In the genomic region with DNA sequence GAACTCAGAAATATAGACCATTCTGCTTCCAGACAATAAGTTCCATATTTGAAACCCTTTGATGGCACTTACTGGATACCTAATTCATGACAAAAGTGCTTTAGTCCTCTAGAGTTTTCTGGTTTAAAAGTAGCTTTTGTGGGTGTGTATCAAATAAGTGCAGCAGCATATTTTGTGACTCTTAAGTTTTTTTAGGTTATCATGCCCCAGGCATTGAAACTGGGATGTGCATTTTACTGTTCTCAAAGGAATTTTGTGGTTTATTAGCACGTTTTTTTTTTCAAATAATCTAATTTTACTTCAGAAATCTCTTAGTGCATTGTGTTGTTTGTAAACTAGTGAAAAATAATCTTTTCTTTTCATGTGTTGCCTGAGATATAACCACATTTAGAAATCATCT, we compare ENCODE assay signal across 8 cellular contexts. TPM values are rescaled to one million over a fixed set of nuclear protein-coding genes. Genes with fewer than 3 reads are reported as not detected.
A peak's percentile ranks its signal among the peaks of the same experiment; 100 is the strongest.
DNase-seq lines count a peak whose midpoint lies in the region; ATAC-seq and TF ChIP-seq lines count a peak whose summit lies in the region.

No MANE protein-coding gene starts in this region.

- peak overlapping the region; percentile 99 to 100 (median 99) for H3K27ac Mint-ChIP-seq in CD4-positive, CD25-positive, alpha-beta regulatory T cell
- peak overlapping the region; percentile 96 for H3K27ac Mint-ChIP-seq in dendritic cell treated with granulocyte-macrophage colony-stimulating factor and Interleukin-4, amounts not matched to agents 40 ng/mL and 50 ng/mL, for 4 days
- H3K27ac Mint-ChIP-seq in nephron progenitor cell, result peak overlapping the region; percentile 93

- peak overlapping the region; percentile 99 for H3K9ac ChIP-seq in Loucy (ENCODE audit: low read depth, low read length, poor library complexity, severe bottlenecking)

- peaks cover 29 to 69% (median 54%) of the 10 kb centered on the region in 4 donors for H3K4me1 Mint-ChIP-seq in CD4-positive, CD25-positive, alpha-beta regulatory T cell
- H3K4me1 Mint-ChIP-seq in dendritic cell treated with granulocyte-macrophage colony-stimulating factor and Interleukin-4, amounts not matched to agents 40 ng/mL and 50 ng/mL, for 4 days (ENCODE audit: low read depth), result peaks cover 53% of the 10 kb centered on the region
- peaks cover 85% of the 10 kb centered on the region for H3K4me1 Mint-ChIP-seq in nephron progenitor cell

- H3K27me3 ChIP-seq in CD4-positive, CD25-positive, alpha-beta regulatory T cell (ENCODE audit: control insufficient read depth, insufficient read depth, low read length), result no peaks in the 10 kb centered on the region
- H3K27me3 ChIP-seq in Loucy (ENCODE audit: insufficient read depth, low read length, poor library complexity, severe bottlenecking), result peaks cover 8% of the 10 kb centered on the region

- H3F3A ChIP-seq in Loucy (ENCODE audit: low read depth), result peaks cover 26% of the 10 kb centered on the region

- H3K4me3 Mint-ChIP-seq in CD4-positive, CD25-positive, alpha-beta regulatory T cell, result peak overlapping the region; percentile 98 to 100 (median 100)
- H3K4me3 Mint-ChIP-seq in dendritic cell treated with granulocyte-macrophage colony-stimulating factor and Interleukin-4, amounts not matched to agents 40 ng/mL and 50 ng/mL, for 4 days, result no peak overlapping the region
- peak overlapping the region; percentile 100 for H3K4me3 Mint-ChIP-seq in nephron progenitor cell

- H3K9me3 ChIP-seq in CD4-positive, CD25-positive, alpha-beta regulatory T cell (ENCODE audit: control insufficient read depth in 2 of 2, low read length in 2 of 2), result no peaks in the 10 kb centered on the region
- H3K9me3 ChIP-seq in Loucy (ENCODE audit: insufficient read depth, low read depth, low read length), result no peaks in the 10 kb centered on the region

- peaks cover 58% of the 10 kb centered on the region for H3K4me1 ChIP-seq in CD4-positive, CD25-positive, alpha-beta regulatory T cell (ENCODE audit: control insufficient read depth, insufficient read depth, low read length, poor library complexity, severe bottlenecking)
- H3K4me1 ChIP-seq in Loucy (ENCODE audit: insufficient read depth, low read length, poor library complexity, severe bottlenecking), result peaks cover 57% of the 10 kb centered on the region

- no peak for DNase-seq in CD4-positive, CD25-positive, alpha-beta regulatory T cell
- DNase-seq in nephron progenitor cell (no peak), NCI-H2227 (lab: John Stamatoyannopoulos, UW; ENCODE audit: unreplicated experiment) (no peak), nucleus accumbens (lab: John Stamatoyannopoulos, UW) (no peak), CD1c-positive myeloid dendritic cell (ENCODE audit: extremely low spot score) (no peak)

- H3K27me3 Mint-ChIP-seq in CD4-positive, CD25-positive, alpha-beta regulatory T cell, result peaks cover 4% of the 10 kb centered on the region
- H3K27me3 Mint-ChIP-seq in dendritic cell treated with granulocyte-macrophage colony-stimulating factor and Interleukin-4, amounts not matched to agents 40 ng/mL and 50 ng/mL, for 4 days, result peaks cover 6% of the 10 kb centered on the region
- no peaks in the 10 kb centered on the region for H3K27me3 Mint-ChIP-seq in nephron progenitor cell (ENCODE audit: low read depth, poor library complexity)

- H3K4me2 ChIP-seq in Loucy (ENCODE audit: low read depth, low read length, poor library complexity, severe bottlenecking), result peak overlapping the region; percentile 94

- peaks cover 38% of the 10 kb centered on the region for H3K36me3 Mint-ChIP-seq in CD4-positive, CD25-positive, alpha-beta regulatory T cell
- H3K36me3 Mint-ChIP-seq in dendritic cell treated with granulocyte-macrophage colony-stimulating factor and Interleukin-4, amounts not matched to agents 40 ng/mL and 50 ng/mL, for 4 days (ENCODE audit: low read depth), result peaks cover 60% of the 10 kb centered on the region
- H3K36me3 Mint-ChIP-seq in nephron progenitor cell (ENCODE audit: low read depth), result peaks cover 38% of the 10 kb centered on the region

- H3K4me3 ChIP-seq in CD4-positive, CD25-positive, alpha-beta regulatory T cell (ENCODE audit: low read depth, low read length), result peak overlapping the region; percentile 98
- peak overlapping the region; percentile 91 for H3K4me3 ChIP-seq in Loucy (ENCODE audit: low read length, poor library complexity, severe bottlenecking)

- H3K36me3 ChIP-seq in CD4-positive, CD25-positive, alpha-beta regulatory T cell (ENCODE audit: control insufficient read depth, insufficient read depth, low read length), result peaks cover 33% of the 10 kb centered on the region
- H3K36me3 ChIP-seq in Loucy (ENCODE audit: insufficient read depth, low read length), result peaks cover 41% of the 10 kb centered on the region

- no peak for TF ChIP-seq CTCF in Loucy (conservative IDR thresholded peaks at IDR 0.05; ENCODE audit: low read length)
- TF ChIP-seq CTCF in nephron progenitor cell (IDR thresholded peaks at IDR 0.05), result no peak

- H3K27ac ChIP-seq in CD4-positive, CD25-positive, alpha-beta regulatory T cell (ENCODE audit: insufficient read depth, low read length, poor library complexity, severe bottlenecking), result peak overlapping the region; percentile 95

- intact Hi-C loops in dendritic cell treated with granulocyte-macrophage colony-stimulating factor and Interleukin-4, amounts not matched to agents 40 ng/mL and 50 ng/mL, for 4 days (cut with micrococcal nuclease), result loop anchor here (5.0 kb wide), 3 partner anchors 302 to 557 kb away; a partner anchor contains a TSS

- peaks cover 66% of the 10 kb centered on the region for H3K79me2 ChIP-seq in Loucy (ENCODE audit: insufficient read depth, low read length)

- H2AFZ ChIP-seq in Loucy (ENCODE audit: low read length), result no peak overlapping the region

- H3K9me2 ChIP-seq in Loucy (replicated peaks; ENCODE audit: low read depth, low read length), result no peaks in the 10 kb centered on the region

- H4K20me1 ChIP-seq in Loucy (ENCODE audit: insufficient read depth, low read length, poor library complexity, severe bottlenecking), result peaks cover 49% of the 10 kb centered on the region

- ATAC-seq in CD4-positive, CD25-positive, alpha-beta regulatory T cell (ENCODE audit: low read depth in 2 of 2), result no peak
- no peak for ATAC-seq in GM19455 (IDR thresholded peaks at IDR 0.05; ENCODE audit: unreplicated experiment)

- H3K9me3 Mint-ChIP-seq in CD4-positive, CD25-positive, alpha-beta regulatory T cell, result no peaks in the 10 kb centered on the region
- H3K9me3 Mint-ChIP-seq in dendritic cell treated with granulocyte-macrophage colony-stimulating factor and Interleukin-4, amounts not matched to agents 40 ng/mL and 50 ng/mL, for 4 days, result no peaks in the 10 kb centered on the region
- H3K9me3 Mint-ChIP-seq in nephron progenitor cell, result no peaks in the 10 kb centered on the region

RNA-seq across cellular contexts. Expression of a gene that starts 1.5 kb away (rescaled TPM):
- total RNA-seq in CD4-positive, CD25-positive, alpha-beta regulatory T cell, result 178 TPM
- 100 to 1,000 TPM; 272 to 336 (median 287) TPM for polyA plus RNA-seq in CD4-positive, CD25-positive, alpha-beta regulatory T cell

RNA-seq across cellular contexts. Expression of a gene that starts 28.9 kb away (rescaled TPM):
- total RNA-seq in CD4-positive, CD25-positive, alpha-beta regulatory T cell, result 4.6 TPM
- polyA plus RNA-seq in CD4-positive, CD25-positive, alpha-beta regulatory T cell, result 10 to 100 TPM in 1 of 4 donors, 1 to 10 TPM in 3; 7.0 to 12.8 (median 8.7) TPM

RNA-seq across cellular contexts. Expression of a gene that starts 29.0 kb away (rescaled TPM):
- total RNA-seq in CD4-positive, CD25-positive, alpha-beta regulatory T cell, result 28.0 TPM
- polyA plus RNA-seq in CD4-positive, CD25-positive, alpha-beta regulatory T cell, result 10 to 100 TPM; 43.2 to 73.8 (median 49.0) TPM
